1 cellular context compared by ENCODE assay signal in genomic region chr22:23847310-23847920, GRCh38.
TF ChIP-seq lines count a peak whose summit lies in the region.

No MANE protein-coding gene starts in this region.

TF ChIP-seq in GM23338, 12 proteins besides CTCF, POLR2A, EP300 and RAD21:
- TF ChIP-seq ZNF331 (CRISPR knock-in tag; IDR thresholded peaks at IDR 0.05; ENCODE audit: low read depth) (no peak), ZNF114 (CRISPR knock-in tag; IDR thresholded peaks at IDR 0.05) (no peak), ZNF462 (CRISPR knock-in tag; IDR thresholded peaks at IDR 0.05) (no peak)
TF ChIP-seq in GM23338: peak in this region for 0.
